In genomic region chr10:113563306-113564088, GRCh38 we compare ENCODE assay signal across 9 cellular contexts. TPM values are rescaled to one million over a fixed set of nuclear protein-coding genes. Genes with fewer than 3 reads are reported as not detected.
A peak's percentile ranks its signal among the peaks of the same experiment; 100 is the strongest.
DNase-seq lines count a peak whose midpoint lies in the region; ATAC-seq and TF ChIP-seq lines count a peak whose summit lies in the region.
"Had no signal": no experiment of that assay in that cellular context is flagged by ENCODE, and none has a peak within 500 bp of the region (broad histone marks: within the 10 kb centered on the region; RNA-seq: fewer than 3 reads in every experiment).

No MANE protein-coding gene starts in this region.

- POLR2A ChIA-PET in activated CD4-positive, alpha-beta memory T cell treated with anti-CD3 and anti-CD28 coated beads, Interleukin-2, amount 10 ng/mL, durations not matched to agents 7 days and 5 days (lab: Charles Lee) = no interaction called here

- H3K4me3 Mint-ChIP-seq in activated CD4-positive, alpha-beta memory T cell treated with anti-CD3 and anti-CD28 coated beads, Interleukin-2, amount 10 ng/mL, durations not matched to agents 7 days and 5 days = peak overlapping the region; percentile 64
- peak overlapping the region; percentile 75 for H3K4me3 Mint-ChIP-seq in memory B cell

- H3K4me1 Mint-ChIP-seq in activated CD4-positive, alpha-beta memory T cell treated with anti-CD3 and anti-CD28 coated beads, Interleukin-2, amount 10 ng/mL, durations not matched to agents 7 days and 5 days = peaks cover 2% of the 10 kb centered on the region
- H3K4me1 Mint-ChIP-seq in memory B cell = no peaks in the 10 kb centered on the region

- CTCF ChIA-PET in activated CD4-positive, alpha-beta memory T cell treated with anti-CD3 and anti-CD28 coated beads, Interleukin-2, amount 10 ng/mL, durations not matched to agents 7 days and 5 days (lab: Charles Lee) = interaction anchor here (0.6 to 1.7 kb wide), 17 partner anchors 9 to 1091 kb away, joined by 3 to 14 read pairs (median 3); no protein-coding TSS in a partner anchor

- DNase-seq in AG10803 (ENCODE audit: low read depth) (peak; percentile 61), NCI-H526 treated with DMSO at 0.1 percent for 48 hours (lab: John Stamatoyannopoulos, UW) (peak; percentile 35), memory B cell (ENCODE audit: low spot score in 2 of 2) (peak; percentile 34 to 54)
- peak; percentile 72 for DNase-seq in activated CD4-positive, alpha-beta memory T cell treated with anti-CD3 and anti-CD28 coated beads, Interleukin-2, amount 10 ng/mL, durations not matched to agents 7 days and 5 days
- peak; percentile 45 for DNase-seq in effector CD4-positive, alpha-beta T cell
- DNase-seq in stimulated activated CD8-positive, alpha-beta memory T cell treated with anti-CD3 and anti-CD28 coated beads, Interleukin-12 subunit alpha, Interleukin-12 subunit beta, amount 100 ng/mL, for 1 hour (ENCODE audit: low read depth) = peak; percentile 30

- TF ChIP-seq CTCF in AG10803 (conservative IDR thresholded peaks at IDR 0.05; ENCODE audit: low read length) = peak; percentile 92

- ATAC-seq in GM18870 (IDR thresholded peaks at IDR 0.05; ENCODE audit: unreplicated experiment) (peak; percentile 83), HG03108 (IDR thresholded peaks at IDR 0.05; ENCODE audit: unreplicated experiment) (peak; percentile 98), memory B cell (ENCODE audit: low read depth) (peak; percentile 64)

- H3K9me3 Mint-ChIP-seq in activated CD4-positive, alpha-beta memory T cell treated with anti-CD3 and anti-CD28 coated beads, Interleukin-2, amount 10 ng/mL, durations not matched to agents 7 days and 5 days = no peaks in the 10 kb centered on the region
- H3K9me3 Mint-ChIP-seq in memory B cell = no peaks in the 10 kb centered on the region
- H3K9me3 Mint-ChIP-seq: IgD-negative memory B cell had no signal

- H3K4me3 ChIP-seq in AG10803 (ENCODE audit: low read length) = peak overlapping the region; percentile 60

- H3K27ac Mint-ChIP-seq in activated CD4-positive, alpha-beta memory T cell treated with anti-CD3 and anti-CD28 coated beads, Interleukin-2, amount 10 ng/mL, durations not matched to agents 7 days and 5 days = no peak overlapping the region
- no peak overlapping the region for H3K27ac Mint-ChIP-seq in memory B cell
- H3K27ac Mint-ChIP-seq: IgD-negative memory B cell had no signal

- no peaks in the 10 kb centered on the region for H3K36me3 Mint-ChIP-seq in activated CD4-positive, alpha-beta memory T cell treated with anti-CD3 and anti-CD28 coated beads, Interleukin-2, amount 10 ng/mL, durations not matched to agents 7 days and 5 days (ENCODE audit: low read depth)
- H3K36me3 Mint-ChIP-seq in memory B cell = no peaks in the 10 kb centered on the region
- H3K36me3 Mint-ChIP-seq: IgD-negative memory B cell had no signal

- H3K27me3 Mint-ChIP-seq in activated CD4-positive, alpha-beta memory T cell treated with anti-CD3 and anti-CD28 coated beads, Interleukin-2, amount 10 ng/mL, durations not matched to agents 7 days and 5 days = peaks cover 6% of the 10 kb centered on the region
- H3K27me3 Mint-ChIP-seq in memory B cell = peaks cover 6% of the 10 kb centered on the region

RNA-seq across cellular contexts. Expression of gene HABP2, which starts 10.6 kb away (rescaled TPM):
- not detected for total RNA-seq in activated CD4-positive, alpha-beta memory T cell treated with anti-CD3 and anti-CD28 coated beads, Interleukin-2, amount 10 ng/mL, durations not matched to agents 7 days and 5 days

Comparison
In these comparisons a context has a peak if more than half of its experiments do, and no peak if none do; other contexts are left out.
1. Peak in every context shown above with its lines: DNase-seq, ATAC-seq and H3K4me3 ChIP-seq.